Comparison of ENCODE assay signal across 8 cellular contexts in genomic region chr11:67266424-67267187, GRCh38. TPM values are rescaled to one million over a fixed set of nuclear protein-coding genes. Genes with fewer than 3 reads are reported as not detected.
DNase-seq lines count a peak whose midpoint lies in the region; ATAC-seq and TF ChIP-seq lines count a peak whose summit lies in the region.

TSS of gene GRK2 (plus strand) at chr11:67266473. CDS start at chr11:67266700, 227 bp downstream.

- no peaks in the 10 kb centered on the region for H3K27me3 ChIP-seq in AG04450 (ENCODE audit: control insufficient read depth, insufficient read depth, low read length)

- no peaks in the 10 kb centered on the region; the same call in 1 of the 2 replicates for H3K9me3 ChIP-seq in AG04450 (ENCODE audit: control insufficient read depth, insufficient read depth, low read length)

- peak; percentile 2 for ATAC-seq in GM18498 (IDR thresholded peaks at IDR 0.05; ENCODE audit: unreplicated experiment)
- no peak for ATAC-seq in esophagus mucosa
- ATAC-seq in GM19463 (IDR thresholded peaks at IDR 0.05; ENCODE audit: unreplicated experiment), result no peak
- no peak for ATAC-seq in HG02973 (IDR thresholded peaks at IDR 0.05; ENCODE audit: unreplicated experiment)

- no peak within 1 kb of the TSS for H3K27ac ChIP-seq in AG04450 (ENCODE audit: low read depth, low read length)
- peak within 1 kb of the TSS; percentile 100 for H3K27ac ChIP-seq in VCaP

- POLR2A ChIA-PET in AG04450 (lab: Yijun Ruan, JAX), result interaction anchor here (0.6 to 1.0 kb wide), 2 partner anchors 42 to 51 kb away, joined by 3 to 4 read pairs; no protein-coding TSS in a partner anchor

- peak within 1 kb of the TSS; percentile 80 for H3K4me3 ChIP-seq in AG04450 (ENCODE audit: low read depth, low read length)

- TF ChIP-seq CTCF in AG04450 (IDR thresholded peaks at IDR 0.05; ENCODE audit: low read depth, low read length), result no peak
- no peak for TF ChIP-seq CTCF in VCaP (conservative IDR thresholded peaks at IDR 0.05)

- CTCF ChIA-PET in AG04450 (lab: Charles Lee), result interaction anchor here (0.6 to 2.1 kb wide), 7 partner anchors 11 to 116 kb away, joined by 3 to 12 read pairs (median 6); no protein-coding TSS in a partner anchor

- DNase-seq in AG04450 (ENCODE audit: low read depth, low spot score) (no peak), M059J (ENCODE audit: low read depth) (peak; percentile 50), myocyte (ENCODE audit: low read depth) (peak; percentile 50)

RNA-seq across cellular contexts. Expression of gene GRK2, which starts in this region (rescaled TPM):
- 17.3 and 20.2 TPM in 2 replicates for polyA plus RNA-seq in AG04450 (2011; rRNA removed)
- 61.0 and 67.4 TPM in 2 replicates for polyA minus RNA-seq in AG04450 (2011; rRNA and poly(A)+ RNA removed)
- 21.8 and 39.3 TPM in 2 replicates for total RNA-seq in M059J (2014; rRNA removed; shearing (Covaris generic))
- total RNA-seq in esophagus mucosa (61.6 TPM), myocyte (101 TPM in 2 replicates)
- polyA plus RNA-seq in myocyte (2012), result 56.3 TPM
